In the genomic region with DNA sequence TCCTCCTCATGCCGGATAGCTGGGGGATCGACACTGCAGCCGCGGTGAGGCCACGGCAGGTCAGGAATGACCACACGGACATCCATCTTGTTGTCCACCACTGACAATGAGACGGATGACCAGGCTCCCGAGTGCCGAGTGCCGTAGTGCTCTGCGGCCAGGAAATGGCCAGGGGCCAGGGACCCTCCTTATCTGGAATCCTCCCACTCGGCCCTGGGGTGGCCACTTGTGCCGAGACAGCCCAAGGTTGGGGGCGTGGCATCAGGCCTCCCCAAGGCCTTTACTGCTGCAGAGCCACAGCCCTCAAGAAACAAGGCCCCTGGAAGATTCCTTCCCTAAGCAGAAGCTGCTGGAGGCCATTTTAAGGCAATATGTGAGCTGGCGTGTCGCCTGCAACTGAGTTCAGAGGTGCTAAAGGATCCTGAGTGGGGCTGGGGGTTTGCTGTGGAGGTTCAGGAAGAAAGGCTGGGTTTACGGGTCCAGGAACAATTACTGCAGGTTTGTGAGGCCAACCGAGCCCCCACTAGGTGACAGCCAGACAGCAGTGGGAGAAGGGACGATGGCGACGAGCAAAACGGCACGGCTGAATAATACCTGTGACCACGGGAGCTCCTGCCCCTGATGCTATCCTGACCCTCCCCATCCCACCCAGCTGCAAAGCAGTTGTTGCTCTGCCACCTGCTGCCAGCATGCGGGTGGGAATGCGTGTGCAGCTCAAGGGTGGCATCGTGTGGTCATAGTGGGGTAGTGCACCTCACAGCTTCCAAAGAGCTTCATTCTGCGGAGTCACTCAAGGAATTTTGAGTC, we compare ENCODE assay signal across 8 cellular contexts. TPM values are rescaled to one million over a fixed set of nuclear protein-coding genes. Genes with fewer than 3 reads are reported as not detected.
DNase-seq lines count a peak whose midpoint lies in the region; ATAC-seq and TF ChIP-seq lines count a peak whose summit lies in the region.

No MANE protein-coding gene starts in this region.

- no peak overlapping the region for H4K5ac ChIP-seq in IMR-90 (ENCODE audit: low read depth, low read length)

- H4K8ac ChIP-seq in IMR-90 (ENCODE audit: low read depth in 2 of 2, low read length in 2 of 2): no peak overlapping the region

- dilution Hi-C loops in IMR-90 (cut with HindIII; ENCODE audit: low sequenced_read_pairs, unreplicated experiment): no loop called here

- H3K27me3 ChIP-seq in IMR-90 (ENCODE audit: control insufficient read depth, insufficient read depth, low read length): peaks cover 55% of the 10 kb centered on the region
- peaks cover 44% of the 10 kb centered on the region for H3K27me3 ChIP-seq in neural progenitor cell
- H3K27me3 ChIP-seq in stomach: peaks cover 0 to 72% (median 5%) of the 10 kb centered on the region in 3 donors

- H3K79me1 ChIP-seq in IMR-90 (ENCODE audit: low read depth in 1 of 2, low read length in 2 of 2): no peaks in the 10 kb centered on the region

- H3K4ac ChIP-seq in IMR-90 (ENCODE audit: low read depth, low read length): no peak overlapping the region

- no peak overlapping the region for H2BK120ac ChIP-seq in IMR-90 (ENCODE audit: low read depth, low read length)

- peaks cover 14% of the 10 kb centered on the region for H3F3A ChIP-seq in neural progenitor cell (ENCODE audit: low read depth)

- H3K4me3 Mint-ChIP-seq in activated T-cell treated with anti-CD3 and anti-CD28 coated beads, Interleukin-2, amount 50 U/mL, for 72 hours: no peak overlapping the region
- H3K4me3 Mint-ChIP-seq in neural progenitor cell: no peak overlapping the region

- H4K91ac ChIP-seq in IMR-90 (ENCODE audit: insufficient read depth, low read depth, low read length): no peak overlapping the region

- peak; percentile 64 for TF ChIP-seq POLR2A in IMR-90 (IDR thresholded peaks at IDR 0.05; ENCODE audit: low read depth, low read length)
- no peak for TF ChIP-seq POLR2A in stomach (IDR thresholded peaks at IDR 0.05)

- H3K56ac ChIP-seq in IMR-90 (ENCODE audit: extremely low read depth, insufficient read depth, low read length): no peak overlapping the region

- H3K79me2 ChIP-seq in neural progenitor cell (ENCODE audit: low read depth): no peaks in the 10 kb centered on the region

- no peak overlapping the region for H2BK15ac ChIP-seq in IMR-90 (ENCODE audit: low read depth, low read length)

- H3K9me1 ChIP-seq in IMR-90 (ENCODE audit: insufficient read depth, low read length): no peaks in the 10 kb centered on the region

- in situ Hi-C loops in IMR-90 (cut with MboI; ENCODE audit: low sequenced_read_pairs): loop anchor here (5.0 kb wide), 2 partner anchors 77 to 497 kb away; no protein-coding TSS in a partner anchor

- WGBS in IMR-90 (ENCODE audit: extremely low coverage in 2 of 2, insufficient read length in 1 of 2), 2 experiments: 19% methylated on average over 10 of the region's 28 CpGs; no CpG with 5 or more reads in 1 of the 2 experiments
- 26 to 36% (median 28%) methylated on average over 25 to 28 of the region's 28 CpGs for WGBS in stomach, 5 donors

- DNase-seq in Ammon's horn (ENCODE audit: low spot score) (peak; percentile 91), IMR-90 (peak; percentile 69), RKO (ENCODE audit: low spot score) (peak; percentile 79), fibroblast of pulmonary artery (ENCODE audit: low read depth) (peak; percentile 82), neural progenitor cell (ENCODE audit: low spot score) (peak; percentile 88), stomach (peak; percentile 72)
- peak; percentile 68 to 75 for DNase-seq in activated T-cell treated with anti-CD3 and anti-CD28 coated beads, Interleukin-2, amount 50 U/mL, for 72 hours

- no peak overlapping the region for H3K18ac ChIP-seq in IMR-90 (ENCODE audit: low read depth, low read length)

- peaks cover 11% of the 10 kb centered on the region for H3K27me3 Mint-ChIP-seq in activated T-cell treated with anti-CD3 and anti-CD28 coated beads, Interleukin-2, amount 50 U/mL, for 72 hours (ENCODE audit: low read depth)
- H3K27me3 Mint-ChIP-seq in neural progenitor cell (ENCODE audit: insufficient read depth, low read depth): peaks cover 12% of the 10 kb centered on the region

- H2BK5ac ChIP-seq in IMR-90 (ENCODE audit: low read depth, low read length, poor library complexity, severe bottlenecking): no peak overlapping the region

- TF ChIP-seq EP300 in stomach (IDR thresholded peaks at IDR 0.05): no peak

- intact Hi-C loops in IMR-90 (cut with micrococcal nuclease) (loop anchor here (1.0 to 10.0 kb wide), 8 partner anchors 73 to 862 kb away; a partner anchor contains a TSS), stomach (cut with DNase I; ENCODE audit: low total_unique reads) (loop anchor here (5.0 kb wide), 2 partner anchors 72 to 502 kb away; no protein-coding TSS in a partner anchor)

- CTCF ChIA-PET in IMR-90 (lab: Yijun Ruan, JAX): interaction anchor here (0.5 to 4.5 kb wide), 25 partner anchors 12 to 1955 kb away, joined by 3 to 36 read pairs (median 3); a partner anchor contains a TSS

- H3K36me3 Mint-ChIP-seq in activated T-cell treated with anti-CD3 and anti-CD28 coated beads, Interleukin-2, amount 50 U/mL, for 72 hours (ENCODE audit: insufficient read depth in 2 of 2): no peaks in the 10 kb centered on the region
- H3K36me3 Mint-ChIP-seq in neural progenitor cell: no peaks in the 10 kb centered on the region

- H3K36me3 ChIP-seq in IMR-90 (ENCODE audit: control insufficient read depth, insufficient read depth, low read length): no peaks in the 10 kb centered on the region
- H3K36me3 ChIP-seq in neural progenitor cell: no peaks in the 10 kb centered on the region
- no peaks in the 10 kb centered on the region for H3K36me3 ChIP-seq in stomach

- no peak overlapping the region for H2AK5ac ChIP-seq in IMR-90 (ENCODE audit: low read depth, low read length)

- no peak overlapping the region for H3K23ac ChIP-seq in IMR-90 (ENCODE audit: low read depth, low read length)

- TF ChIP-seq CTCF in IMR-90 (conservative IDR thresholded peaks at IDR 0.05; ENCODE audit: low read depth, low read length) (peak; percentile 99), fibroblast of pulmonary artery (IDR thresholded peaks at IDR 0.05; ENCODE audit: low read length, missing control alignments) (no peak), neural progenitor cell (IDR thresholded peaks at IDR 0.05) (peak; percentile 93), stomach (IDR thresholded peaks at IDR 0.05) (peak in 6 of 7 experiments; percentile 54 to 99 (median 98))

- H2AFZ ChIP-seq in IMR-90 (replicated peaks; ENCODE audit: low read length, poor library complexity) (peak overlapping the region; percentile 48), neural progenitor cell (replicated peaks) (no peak overlapping the region)

- POLR2A ChIA-PET in IMR-90 (lab: Charles Lee; ENCODE audit: unreplicated experiment): interaction anchor here (0.6 kb wide), 1 partner anchor 278 kb away, joined by 3 read pairs; no protein-coding TSS in a partner anchor

- H3K27ac ChIP-seq in IMR-90 (ENCODE audit: insufficient read depth, low read length) (no peak overlapping the region), neural progenitor cell (no peak overlapping the region), stomach (no peak overlapping the region)

- peaks cover 3% of the 10 kb centered on the region; the same call in 1 of the 2 replicates for H4K20me1 ChIP-seq in IMR-90 (ENCODE audit: insufficient read depth, low read length)
- H4K20me1 ChIP-seq in neural progenitor cell (ENCODE audit: low read depth): peaks cover 5% of the 10 kb centered on the region

- H3K4me3 ChIP-seq in IMR-90 (ENCODE audit: insufficient read depth, low read depth, low read length): no peak overlapping the region
- H3K4me3 ChIP-seq in fibroblast of pulmonary artery (replicated peaks; ENCODE audit: low read depth, low read length): no peak overlapping the region
- no peak overlapping the region for H3K4me3 ChIP-seq in neural progenitor cell
- H3K4me3 ChIP-seq in stomach: no peak overlapping the region

- TF ChIP-seq RAD21 in IMR-90 (IDR thresholded peaks at IDR 0.05; ENCODE audit: low read length): peak; percentile 100

- H2AK9ac ChIP-seq in IMR-90 (replicated peaks; ENCODE audit: low read depth, low read length, poor library complexity): no peak overlapping the region

- H3K9ac ChIP-seq in IMR-90 (ENCODE audit: low read depth, low read length) (no peak overlapping the region), neural progenitor cell (no peak overlapping the region)

- no TSS peak for BruUV-seq in IMR-90 (replicated peaks; lab: Mats Ljungman, UMichigan)

- H3K4me2 ChIP-seq in IMR-90 (ENCODE audit: low read depth, low read length) (no peak overlapping the region), neural progenitor cell (no peak overlapping the region)

- ATAC-seq in GM18907 (IDR thresholded peaks at IDR 0.05; ENCODE audit: unreplicated experiment) (peak; percentile 62), IMR-90 (ENCODE audit: low read depth) (peak; percentile 93)
- peak; percentile 69 to 76 for ATAC-seq in activated T-cell treated with anti-CD3 and anti-CD28 coated beads, Interleukin-2, amount 50 U/mL, for 72 hours (replicated peaks in 1 of 2)

- H3K4me1 Mint-ChIP-seq in activated T-cell treated with anti-CD3 and anti-CD28 coated beads, Interleukin-2, amount 50 U/mL, for 72 hours (ENCODE audit: low read depth): peaks cover 5% of the 10 kb centered on the region
- peaks cover 18% of the 10 kb centered on the region for H3K4me1 Mint-ChIP-seq in neural progenitor cell

- no peak overlapping the region for H3K27ac Mint-ChIP-seq in activated T-cell treated with anti-CD3 and anti-CD28 coated beads, Interleukin-2, amount 50 U/mL, for 72 hours
- no peak overlapping the region for H3K27ac Mint-ChIP-seq in neural progenitor cell

- H3K4me1 ChIP-seq in IMR-90 (ENCODE audit: control insufficient read depth, insufficient read depth, low read length) (no peaks in the 10 kb centered on the region), neural progenitor cell (peaks cover 17% of the 10 kb centered on the region), stomach (peaks cover 0 to 9% (median 4%) of the 10 kb centered on the region in 4 donors)

- H2BK20ac ChIP-seq in IMR-90 (ENCODE audit: low read depth, low read length): no peak overlapping the region

- no peaks in the 10 kb centered on the region for H3K9me3 Mint-ChIP-seq in activated T-cell treated with anti-CD3 and anti-CD28 coated beads, Interleukin-2, amount 50 U/mL, for 72 hours
- H3K9me3 Mint-ChIP-seq in neural progenitor cell: no peaks in the 10 kb centered on the region

- H3K9me3 ChIP-seq in IMR-90 (ENCODE audit: control insufficient read depth, insufficient read depth, low read length): no peaks in the 10 kb centered on the region
- H3K9me3 ChIP-seq in neural progenitor cell (ENCODE audit: low read depth): no peaks in the 10 kb centered on the region
- H3K9me3 ChIP-seq in stomach: peaks cover 0 to 4% (median 0%) of the 10 kb centered on the region in 4 donors

- H3K14ac ChIP-seq in IMR-90 (replicated peaks; ENCODE audit: low read depth, low read length): no peak overlapping the region

RNA-seq across cellular contexts. Expression of a gene that starts 31.6 kb away (rescaled TPM):
- total RNA-seq in IMR-90 (2012; rRNA removed) (not detected in 2 replicates), neural progenitor cell (ENCODE audit: low replicate concordance) (not detected in 2 replicates), stomach (not detected)
- polyA plus RNA-seq in IMR-90 (2012; rRNA removed) (not detected in 2 replicates), stomach (under 1 TPM in 2 of 3 donors, not detected in 1; 0.05 to 0.12 TPM)
- polyA plus RNA-seq in IMR-90 (2012; cell fraction: cytosol; rRNA removed): not detected in 2 replicates
- polyA plus RNA-seq in IMR-90 (2012; cell fraction: nucleus; rRNA removed; ENCODE audit: low replicate concordance): not detected in 2 replicates
- not detected for total RNA-seq in activated T-cell treated with anti-CD3 and anti-CD28 coated beads, Interleukin-2, amount 50 U/mL, for 72 hours
